In the genomic region with DNA sequence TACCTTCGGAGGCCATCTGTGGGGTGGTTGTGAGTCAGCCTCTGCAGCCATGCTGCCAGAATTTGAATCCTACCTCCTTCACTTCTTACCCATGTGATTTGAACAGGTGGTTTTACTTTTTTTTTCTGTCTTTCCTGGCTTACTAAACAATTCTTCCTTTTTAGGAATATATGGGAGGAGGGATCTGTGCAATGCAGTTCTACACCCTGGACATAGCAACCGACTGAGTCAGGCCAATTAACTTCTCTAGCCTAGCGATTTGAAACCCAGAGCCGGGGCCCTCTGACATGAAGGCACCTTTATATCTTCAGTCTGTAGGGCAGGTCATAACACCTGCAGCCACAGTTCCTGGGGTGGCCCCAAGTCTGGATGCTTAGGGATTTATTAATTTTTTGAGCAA, we compare ENCODE assay signal across 20 cellular contexts.
"Had no signal": no experiment of that assay in that cellular context is flagged by ENCODE, and none has a peak within 500 bp of the region (broad histone marks: within the 10 kb centered on the region; RNA-seq: fewer than 3 reads in every experiment).

No MANE protein-coding gene starts in this region.

- H3K27ac Mint-ChIP-seq: activated naive CD8-positive, alpha-beta T cell treated with anti-CD3 and anti-CD28 coated beads, Interleukin-2, amount 10 ng/mL, durations not matched to agents 7 days and 5 days; activated T-helper 1 cell treated with anti-CD3 and anti-CD28 coated beads, Interleukin-12 subunit alpha, Interleukin-12 subunit beta, Interleukin-2, Interleukin-4 antibody, amounts not matched to agents 30 ng/mL and 10 ng/mL and 1 ng/mL, durations not matched to agents 14 hours and 24 hours and 36 hours; endodermal cell; stimulated activated naive B cell treated with anti-CD40 and anti-IgM and Interleukin-4, amounts not matched to agents 10 μg/mL and 1 μg/mL and 100 μg/mL, for 72 hours; T-helper 2 cell treated with Interferon-gamma antibody and Interleukin-4, amounts not matched to agents 5 μg/mL and 100 μg/mL, for 36 hours had no signal

- H3K27me3 Mint-ChIP-seq: activated naive CD8-positive, alpha-beta T cell treated with anti-CD3 and anti-CD28 coated beads, Interleukin-2, amount 10 ng/mL, durations not matched to agents 7 days and 5 days; naive thymus-derived CD4-positive, alpha-beta T cell; stimulated activated naive B cell treated with anti-CD40 and anti-IgM and Interleukin-4, amounts not matched to agents 10 μg/mL and 1 μg/mL and 100 μg/mL, for 72 hours had no signal

- H3K4me1 ChIP-seq: uterus had no signal

- FAIRE-seq: bronchial epithelial cell had no signal

- DNase-seq: activated naive CD4-positive, alpha-beta T cell; activated naive CD8-positive, alpha-beta T cell treated with anti-CD3 and anti-CD28 coated beads, Interleukin-2, amount 10 ng/mL, durations not matched to agents 7 days and 5 days; aorta; dorsolateral prefrontal cortex; endodermal cell; erythroblast; heart right ventricle; mucosa of descending colon; naive thymus-derived CD4-positive, alpha-beta T cell; retina; stimulated activated CD4-positive, alpha-beta T cell treated with anti-CD3 and anti-CD28 coated beads, Interleukin-4, amount 100 ng/mL, for 1 hour; stimulated activated naive B cell treated with anti-CD40 and anti-IgM and Interleukin-4, amounts not matched to agents 10 μg/mL and 1 μg/mL and 100 μg/mL, for 72 hours; thyroid gland; uterus had no signal

- H3K9me3 Mint-ChIP-seq: activated naive CD8-positive, alpha-beta T cell treated with anti-CD3 and anti-CD28 coated beads, Interleukin-2, amount 10 ng/mL, durations not matched to agents 7 days and 5 days; activated T-helper 1 cell treated with anti-CD3 and anti-CD28 coated beads, Interleukin-12 subunit alpha, Interleukin-12 subunit beta, Interleukin-2, Interleukin-4 antibody, amounts not matched to agents 30 ng/mL and 10 ng/mL and 1 ng/mL, durations not matched to agents 14 hours and 24 hours and 36 hours; endodermal cell; naive thymus-derived CD4-positive, alpha-beta T cell; stimulated activated naive B cell treated with anti-CD40 and anti-IgM and Interleukin-4, amounts not matched to agents 10 μg/mL and 1 μg/mL and 100 μg/mL, for 72 hours; T-helper 2 cell treated with Interferon-gamma antibody and Interleukin-4, amounts not matched to agents 5 μg/mL and 100 μg/mL, for 36 hours had no signal

- H3K27ac ChIP-seq: dorsolateral prefrontal cortex, gastroesophageal sphincter, heart right ventricle, neutrophil, thyroid gland, uterus had no signal

- ATAC-seq: gastroesophageal sphincter; heart right ventricle; left lobe of liver; mucosa of descending colon; naive thymus-derived CD4-positive, alpha-beta T cell; stimulated activated naive B cell treated with anti-CD40 and anti-IgM and Interleukin-4, amounts not matched to agents 10 μg/mL and 1 μg/mL and 100 μg/mL, for 72 hours had no signal

- H3K9me3 ChIP-seq: gastroesophageal sphincter, heart right ventricle, mucosa of descending colon, neutrophil, thyroid gland, uterus had no signal

- H3K4me3 Mint-ChIP-seq: activated naive CD8-positive, alpha-beta T cell treated with anti-CD3 and anti-CD28 coated beads, Interleukin-2, amount 10 ng/mL, durations not matched to agents 7 days and 5 days; activated T-helper 1 cell treated with anti-CD3 and anti-CD28 coated beads, Interleukin-12 subunit alpha, Interleukin-12 subunit beta, Interleukin-2, Interleukin-4 antibody, amounts not matched to agents 30 ng/mL and 10 ng/mL and 1 ng/mL, durations not matched to agents 14 hours and 24 hours and 36 hours; endodermal cell; naive thymus-derived CD4-positive, alpha-beta T cell; stimulated activated naive B cell treated with anti-CD40 and anti-IgM and Interleukin-4, amounts not matched to agents 10 μg/mL and 1 μg/mL and 100 μg/mL, for 72 hours; T-helper 2 cell treated with Interferon-gamma antibody and Interleukin-4, amounts not matched to agents 5 μg/mL and 100 μg/mL, for 36 hours had no signal

- H3K4me3 ChIP-seq: dorsolateral prefrontal cortex, gastroesophageal sphincter, heart right ventricle, mucosa of descending colon, thyroid gland, uterus had no signal

- H3K36me3 Mint-ChIP-seq: activated naive CD8-positive, alpha-beta T cell treated with anti-CD3 and anti-CD28 coated beads, Interleukin-2, amount 10 ng/mL, durations not matched to agents 7 days and 5 days; naive thymus-derived CD4-positive, alpha-beta T cell had no signal

- H3K36me3 ChIP-seq: gastroesophageal sphincter, heart right ventricle, neutrophil, thyroid gland, uterus had no signal

- H3K27me3 ChIP-seq: dorsolateral prefrontal cortex, gastroesophageal sphincter, heart right ventricle, neutrophil, thyroid gland, uterus had no signal
